1 cellular context compared by ENCODE assay signal in genomic region chr1:198677027-198677426, GRCh38.
TF ChIP-seq lines count a peak whose summit lies in the region.

No MANE protein-coding gene starts in this region.

TF ChIP-seq in GM12878, 131 proteins besides CTCF, POLR2A, EP300 and RAD21:
- no peak for TF ChIP-seq WRNIP1 (IDR thresholded peaks at IDR 0.05; ENCODE audit: borderline replicate concordance, low read depth, low read length)
- TF ChIP-seq MYC (IDR thresholded peaks at IDR 0.05; ENCODE audit: insufficient read depth, insufficient read length, insufficient replicate concordance, low read length, severe bottlenecking): no peak
